ENCODE assay signal across 14 cellular contexts in genomic region chr10:109961181-109962001, GRCh38. TPM values are rescaled to one million over a fixed set of nuclear protein-coding genes. Genes with fewer than 3 reads are reported as not detected.
DNase-seq lines count a peak whose midpoint lies in the region; ATAC-seq and TF ChIP-seq lines count a peak whose summit lies in the region.
"Had no signal": no experiment of that assay in that cellular context is flagged by ENCODE, and none has a peak within 500 bp of the region (broad histone marks: within the 10 kb centered on the region; RNA-seq: fewer than 3 reads in every experiment).

No MANE protein-coding gene starts in this region.

- no peak overlapping the region for H2AK5ac ChIP-seq in IMR-90 (ENCODE audit: low read depth, low read length)

- intact Hi-C loops in IMR-90 (cut with micrococcal nuclease) = no loop called here
- intact Hi-C loops in right lobe of liver (cut with DNase I) = no loop called here

- no peaks in the 10 kb centered on the region for H4K20me1 ChIP-seq in IMR-90 (ENCODE audit: insufficient read depth, low read length)

- H3K4me3 ChIP-seq in IMR-90 (ENCODE audit: insufficient read depth, low read depth, low read length) (no peak overlapping the region), right lobe of liver (no peak overlapping the region)
- H3K4me3 ChIP-seq: GM12878 had no signal

- 0 out of 2 replicates have a peak overlapping the region, but pooled peaks have one; percentile 14 for H3K9ac ChIP-seq in IMR-90 (ENCODE audit: low read depth, low read length)

- H3K27ac ChIP-seq in IMR-90 (ENCODE audit: insufficient read depth, low read length) = peak overlapping the region; percentile 55; the same call in 1 of the 2 replicates
- no peak overlapping the region for H3K27ac ChIP-seq in right lobe of liver

- H3K23ac ChIP-seq in IMR-90 (ENCODE audit: low read depth, low read length) = 0 out of 2 replicates have a peak overlapping the region, but pooled peaks have one; percentile 13

- H3K4me3 Mint-ChIP-seq in activated T-cell treated with anti-CD3 and anti-CD28 coated beads, Interleukin-2, amount 50 U/mL, for 24 hours = no peak overlapping the region
- H3K4me3 Mint-ChIP-seq: activated CD8-positive, alpha-beta memory T cell treated with anti-CD3 and anti-CD28 coated beads, Interleukin-2, amount 10 ng/mL, durations not matched to agents 7 days and 5 days; stimulated activated naive B cell treated with anti-CD40 and anti-IgM and Interleukin-4, amounts not matched to agents 10 μg/mL and 1 μg/mL and 100 μg/mL, for 72 hours had no signal

- H4K5ac ChIP-seq in IMR-90 (ENCODE audit: low read depth, low read length) = peak overlapping the region; percentile 62; the same call in 1 of the 2 replicates

- ATAC-seq in IMR-90 (ENCODE audit: low read depth) = no peak
- ATAC-seq in right lobe of liver = no peak
- ATAC-seq: activated CD8-positive, alpha-beta memory T cell treated with anti-CD3 and anti-CD28 coated beads, Interleukin-2, amount 10 ng/mL, durations not matched to agents 7 days and 5 days; GM12878; left ventricle myocardium superior; stimulated activated naive B cell treated with anti-CD40 and anti-IgM and Interleukin-4, amounts not matched to agents 10 μg/mL and 1 μg/mL and 100 μg/mL, for 72 hours had no signal

- CTCF ChIA-PET in IMR-90 (lab: Yijun Ruan, JAX) = interaction anchor here (0.5 to 1.1 kb wide), 2 partner anchors 77 to 294 kb away, joined by 3 read pairs; no protein-coding TSS in a partner anchor

- peak overlapping the region; percentile 23; the same call in 1 of the 2 replicates for H4K91ac ChIP-seq in IMR-90 (ENCODE audit: insufficient read depth, low read depth, low read length)

- H4K8ac ChIP-seq in IMR-90 (ENCODE audit: low read depth in 2 of 2, low read length in 2 of 2) = peak overlapping the region in 1 of 2 experiments; percentile 62; a peak in 1 of 4 replicates

- H3K27me3 ChIP-seq in IMR-90 (ENCODE audit: control insufficient read depth, insufficient read depth, low read length) (no peaks in the 10 kb centered on the region), right lobe of liver (no peaks in the 10 kb centered on the region)

- H2AK9ac ChIP-seq in IMR-90 (replicated peaks; ENCODE audit: low read depth, low read length, poor library complexity) = no peak overlapping the region

- no peaks in the 10 kb centered on the region for H3K36me3 Mint-ChIP-seq in activated T-cell treated with anti-CD3 and anti-CD28 coated beads, Interleukin-2, amount 50 U/mL, for 24 hours (ENCODE audit: low read depth)
- H3K36me3 Mint-ChIP-seq: activated CD8-positive, alpha-beta memory T cell treated with anti-CD3 and anti-CD28 coated beads, Interleukin-2, amount 10 ng/mL, durations not matched to agents 7 days and 5 days; stimulated activated naive B cell treated with anti-CD40 and anti-IgM and Interleukin-4, amounts not matched to agents 10 μg/mL and 1 μg/mL and 100 μg/mL, for 72 hours had no signal

- H3K79me1 ChIP-seq in IMR-90 (ENCODE audit: low read depth in 1 of 2, low read length in 2 of 2) = no peaks in the 10 kb centered on the region

- H3K4me2 ChIP-seq in IMR-90 (ENCODE audit: low read depth, low read length) = peak overlapping the region; percentile 10; the same call in 1 of the 2 replicates

- no peak overlapping the region for H3K27ac Mint-ChIP-seq in activated T-cell treated with anti-CD3 and anti-CD28 coated beads, Interleukin-2, amount 50 U/mL, for 24 hours
- H3K27ac Mint-ChIP-seq: activated CD8-positive, alpha-beta memory T cell treated with anti-CD3 and anti-CD28 coated beads, Interleukin-2, amount 10 ng/mL, durations not matched to agents 7 days and 5 days; stimulated activated naive B cell treated with anti-CD40 and anti-IgM and Interleukin-4, amounts not matched to agents 10 μg/mL and 1 μg/mL and 100 μg/mL, for 72 hours had no signal

- WGBS in IMR-90 (ENCODE audit: extremely low coverage in 2 of 2, insufficient read length in 1 of 2), 2 experiments = no CpG with 5 or more reads among the region's 5 CpGs
- WGBS in right lobe of liver (ENCODE audit: insufficient coverage, low coverage, low lambda C conversion rate, missing lambda C conversion rate) = 71% methylated on average over 5 of the region's 5 CpGs

- H3K4ac ChIP-seq in IMR-90 (ENCODE audit: low read depth, low read length) = peak overlapping the region; percentile 52; the same call in 1 of the 2 replicates

- H2BK120ac ChIP-seq in IMR-90 (ENCODE audit: low read depth, low read length) = peak overlapping the region; percentile 60; the same call in 1 of the 2 replicates

- H3K36me3 ChIP-seq in IMR-90 (ENCODE audit: control insufficient read depth, insufficient read depth, low read length) (no peaks in the 10 kb centered on the region), right lobe of liver (no peaks in the 10 kb centered on the region)

- TF ChIP-seq POLR2A in IMR-90 (IDR thresholded peaks at IDR 0.05; ENCODE audit: low read depth, low read length) (no peak), right lobe of liver (IDR thresholded peaks at IDR 0.05) (no peak)

- H3K9me3 ChIP-seq in IMR-90 (ENCODE audit: control insufficient read depth, insufficient read depth, low read length) (no peaks in the 10 kb centered on the region), right lobe of liver (no peaks in the 10 kb centered on the region)

- H3K9me1 ChIP-seq in IMR-90 (ENCODE audit: insufficient read depth, low read length) = peaks cover 7% of the 10 kb centered on the region; the same call in 1 of the 2 replicates

- no peak for TF ChIP-seq CTCF in IMR-90 (conservative IDR thresholded peaks at IDR 0.05; ENCODE audit: low read depth, low read length)
- TF ChIP-seq CTCF in right lobe of liver (IDR thresholded peaks at IDR 0.05) = no peak

- H2BK5ac ChIP-seq in IMR-90 (ENCODE audit: low read depth, low read length, poor library complexity, severe bottlenecking) = no peak overlapping the region

- peak overlapping the region; percentile 67 for H2BK20ac ChIP-seq in IMR-90 (ENCODE audit: low read depth, low read length)

- H3K14ac ChIP-seq in IMR-90 (replicated peaks; ENCODE audit: low read depth, low read length) = peak overlapping the region; percentile 13; the same call in 1 of the 2 replicates

- no peak overlapping the region for H2AFZ ChIP-seq in IMR-90 (replicated peaks; ENCODE audit: low read length, poor library complexity)

- no peak for TF ChIP-seq RAD21 in IMR-90 (IDR thresholded peaks at IDR 0.05; ENCODE audit: low read length)

- H3K4me1 ChIP-seq in IMR-90 (ENCODE audit: control insufficient read depth, insufficient read depth, low read length) (peaks cover 20% of the 10 kb centered on the region), right lobe of liver (peaks cover 0 to 12% (median 4%) of the 10 kb centered on the region in 4 donors)

- H3K4me1 Mint-ChIP-seq in activated T-cell treated with anti-CD3 and anti-CD28 coated beads, Interleukin-2, amount 50 U/mL, for 24 hours (ENCODE audit: low read depth) = peaks cover 5% of the 10 kb centered on the region

- H3K27me3 Mint-ChIP-seq in activated T-cell treated with anti-CD3 and anti-CD28 coated beads, Interleukin-2, amount 50 U/mL, for 24 hours = no peaks in the 10 kb centered on the region
- H3K27me3 Mint-ChIP-seq: stimulated activated naive B cell treated with anti-CD40 and anti-IgM and Interleukin-4, amounts not matched to agents 10 μg/mL and 1 μg/mL and 100 μg/mL, for 72 hours had no signal

- in situ Hi-C loops in IMR-90 (cut with MboI; ENCODE audit: low sequenced_read_pairs) = no loop called here

- DNase-seq in CD1c-positive myeloid dendritic cell (ENCODE audit: extremely low spot score) (peak; percentile 36), IMR-90 (peak; percentile 69), brain pericyte (ENCODE audit: low read depth, low spot score) (peak; percentile 72), iris pigment epithelial cell (ENCODE audit: low read depth) (peak; percentile 44), HCEC 1CT (no peak), NCI-H510A treated with DMSO at 0.1 percent for 48 hours (lab: John Stamatoyannopoulos, UW) (no peak), right lobe of liver (no peak)
- no peak for DNase-seq in activated T-cell treated with anti-CD3 and anti-CD28 coated beads, Interleukin-2, amount 50 U/mL, for 24 hours
- DNase-seq: activated CD8-positive, alpha-beta memory T cell treated with anti-CD3 and anti-CD28 coated beads, Interleukin-2, amount 10 ng/mL, durations not matched to agents 7 days and 5 days; cortex of kidney; left ventricle myocardium superior; NCI-H2227 treated with DMSO at 0.1 percent for 48 hours; stimulated activated naive B cell treated with anti-CD40 and anti-IgM and Interleukin-4, amounts not matched to agents 10 μg/mL and 1 μg/mL and 100 μg/mL, for 72 hours had no signal

- H2BK15ac ChIP-seq in IMR-90 (ENCODE audit: low read depth, low read length) = 0 out of 3 replicates have a peak overlapping the region, but pooled peaks have one; percentile 80

- BruUV-seq in IMR-90 (replicated peaks; lab: Mats Ljungman, UMichigan) = no TSS peak

- H3K56ac ChIP-seq in IMR-90 (ENCODE audit: extremely low read depth, insufficient read depth, low read length) = no peak overlapping the region

- H3K9me3 Mint-ChIP-seq in activated T-cell treated with anti-CD3 and anti-CD28 coated beads, Interleukin-2, amount 50 U/mL, for 24 hours = no peaks in the 10 kb centered on the region
- H3K9me3 Mint-ChIP-seq: stimulated activated naive B cell treated with anti-CD40 and anti-IgM and Interleukin-4, amounts not matched to agents 10 μg/mL and 1 μg/mL and 100 μg/mL, for 72 hours had no signal

- dilution Hi-C loops in IMR-90 (cut with HindIII; ENCODE audit: low sequenced_read_pairs, unreplicated experiment) = no loop called here

- H3K18ac ChIP-seq in IMR-90 (ENCODE audit: low read depth, low read length) = peak overlapping the region; percentile 69

- POLR2A ChIA-PET in IMR-90 (lab: Charles Lee; ENCODE audit: unreplicated experiment) = interaction anchor here (0.6 kb wide), 1 partner anchor 64 kb away, joined by 3 read pairs; no protein-coding TSS in a partner anchor

TF ChIP-seq in IMR-90, 13 proteins besides CTCF, POLR2A, EP300 and RAD21 (continues in another document):
- no peak for TF ChIP-seq MAZ (IDR thresholded peaks at IDR 0.05; ENCODE audit: borderline replicate concordance, low read depth, low read length)
- TF ChIP-seq NFE2L2 (IDR thresholded peaks at IDR 0.05; ENCODE audit: low read depth, low read length) = no peak
- TF ChIP-seq FOS (IDR thresholded peaks at IDR 0.05; ENCODE audit: low read depth, low read length) = no peak

RNA-seq across cellular contexts. Expression of gene XPNPEP1, which starts 38.1 kb away (rescaled TPM):
- total RNA-seq in IMR-90 (2012; rRNA removed) = 136 and 164 TPM in 2 replicates
- 311 and 378 TPM in 2 replicates for polyA plus RNA-seq in IMR-90 (2012; rRNA removed)
- 71.3 and 117 TPM in 2 replicates for polyA plus RNA-seq in IMR-90 (2012; cell fraction: cytosol; rRNA removed)
- 84.0 and 137 TPM in 2 replicates for polyA plus RNA-seq in IMR-90 (2012; cell fraction: nucleus; rRNA removed; ENCODE audit: low replicate concordance)
- 10 to 100 TPM; 13.9 to 57.8 (median 29.4) TPM for total RNA-seq in right lobe of liver

RNA-seq across cellular contexts. Expression of gene ADD3, which starts 46.4 kb away (rescaled TPM):
- total RNA-seq in IMR-90 (2012; rRNA removed) (137 and 212 TPM in 2 replicates), right lobe of liver (10 to 100 TPM; 11.7 to 71.3 (median 16.2) TPM)
- polyA plus RNA-seq in IMR-90 (2012; rRNA removed) = 138 and 153 TPM in 2 replicates
- 10.8 and 15.8 TPM in 2 replicates for polyA plus RNA-seq in IMR-90 (2012; cell fraction: cytosol; rRNA removed)
- 20.6 and 239 TPM in 2 replicates for polyA plus RNA-seq in IMR-90 (2012; cell fraction: nucleus; rRNA removed; ENCODE audit: low replicate concordance)

Comparison
In these comparisons a context has a peak if more than half of its experiments do, and no peak if none do; other contexts are left out.
1. DNase-seq: peak in CD1c-positive myeloid dendritic cell (single experiment), IMR-90 (single experiment), brain pericyte (single experiment) and iris pigment epithelial cell (single experiment); none in HCEC 1CT (single experiment), NCI-H510A treated with DMSO at 0.1 percent for 48 hours (single experiment), activated T-cell treated with anti-CD3 and anti-CD28 coated beads, Interleukin-2, amount 50 U/mL, for 24 hours (single experiment) and right lobe of liver (0 of 3).